ENCODE assay signal across 10 cellular contexts in genomic region chr1:112702420-112703261, GRCh38. TPM values are rescaled to one million over a fixed set of nuclear protein-coding genes. Genes with fewer than 3 reads are reported as not detected.
A peak's percentile ranks its signal among the peaks of the same experiment; 100 is the strongest.
DNase-seq lines count a peak whose midpoint lies in the region; ATAC-seq and TF ChIP-seq lines count a peak whose summit lies in the region.
"Had no signal": no experiment of that assay in that cellular context is flagged by ENCODE, and none has a peak within 500 bp of the region (broad histone marks: within the 10 kb centered on the region; RNA-seq: fewer than 3 reads in every experiment).

No MANE protein-coding gene starts in this region.

- H3K9me3 Mint-ChIP-seq in nephron progenitor cell = no peaks in the 10 kb centered on the region

- no peaks in the 10 kb centered on the region for H3K9me3 ChIP-seq in heart right ventricle

- H3K4me1 Mint-ChIP-seq in nephron progenitor cell = peaks cover 90% of the 10 kb centered on the region

- DNase-seq in heart right ventricle (no peak), Right ventricle myocardium inferior (ENCODE audit: missing footprints) (no peak), coronary artery (ENCODE audit: low spot score) (no peak), nephron progenitor cell (no peak), SW 1271 (lab: John Stamatoyannopoulos, UW) (no peak), NCI-H510A (lab: John Stamatoyannopoulos, UW) (no peak), NCI-H2227 (lab: John Stamatoyannopoulos, UW; ENCODE audit: unreplicated experiment) (no peak)
- DNase-seq: GOT3, NCI-H1694 had no signal

- WGBS in heart right ventricle, 2 donors = 56 to 65% methylated on average over 12 of the region's 12 CpGs

- H3K27ac ChIP-seq in heart right ventricle (peak overlapping the region; percentile 67 to 100 (median 94)), coronary artery (peak overlapping the region; percentile 59 to 99)

- peaks cover 6% of the 10 kb centered on the region for H3K27me3 Mint-ChIP-seq in nephron progenitor cell (ENCODE audit: low read depth, poor library complexity)

- peaks cover 0 to 67% (median 17%) of the 10 kb centered on the region in 9 donors for H3K36me3 ChIP-seq in heart right ventricle

- peak overlapping the region in 1 of 10 donors; percentile 98 for H3K4me3 ChIP-seq in heart right ventricle
- H3K4me3 ChIP-seq in coronary artery = no peak overlapping the region

- peak overlapping the region; percentile 23 for H3K4me3 Mint-ChIP-seq in nephron progenitor cell

- H3K27ac Mint-ChIP-seq in nephron progenitor cell = peak overlapping the region; percentile 58

- ATAC-seq in heart right ventricle = no peak
- no peak for ATAC-seq in Right ventricle myocardium inferior
- no peak for ATAC-seq in GM19455 (IDR thresholded peaks at IDR 0.05; ENCODE audit: unreplicated experiment)

- intact Hi-C loops in heart right ventricle (cut with DNase I) (loop anchor here in 3 of 10 donors (10.0 kb wide), 4 partner anchors 78 to 968 kb away; partner anchors contain the start of genes INKA2 (in 1 of the 3) and WNT2B (in 1 of the 3)), Right ventricle myocardium inferior (cut with DNase I) (loop anchor here (5.0 kb wide), 1 partner anchor 185 kb away; no protein-coding TSS in a partner anchor)

- H3K36me3 Mint-ChIP-seq in nephron progenitor cell (ENCODE audit: low read depth) = peaks cover 38% of the 10 kb centered on the region

- TF ChIP-seq CTCF in heart right ventricle (IDR thresholded peaks at IDR 0.05) (no peak), coronary artery (IDR thresholded peaks at IDR 0.05) (no peak), nephron progenitor cell (IDR thresholded peaks at IDR 0.05) (no peak)

- H3K27me3 ChIP-seq in heart right ventricle = no peaks in the 10 kb centered on the region

- peaks cover 39 to 89% (median 85%) of the 10 kb centered on the region in 9 donors for H3K4me1 ChIP-seq in heart right ventricle

RNA-seq across cellular contexts. Expression of gene RHOC, which starts 4.3 kb away (rescaled TPM):
- total RNA-seq in heart right ventricle = 100 to 1,000 TPM; 115 to 225 (median 158) TPM
- polyA plus RNA-seq in heart right ventricle = 100 to 1,000 TPM; 156 to 408 TPM
- total RNA-seq in Right ventricle myocardium inferior = 118 TPM

RNA-seq across cellular contexts. Expression of gene PPM1J, which starts 12.5 kb away (rescaled TPM):
- total RNA-seq in heart right ventricle (10 to 100 TPM in 1 of 10 donors, 1 to 10 TPM in 9; 5.8 to 11.0 (median 8.5) TPM), Right ventricle myocardium inferior (5.3 TPM)
- polyA plus RNA-seq in heart right ventricle = 1 to 10 TPM; 2.4 to 8.4 TPM

RNA-seq across cellular contexts. Expression of gene MOV10, which starts 28.2 kb away (rescaled TPM):
- total RNA-seq in heart right ventricle (10 to 100 TPM in 8 of 10 donors, 1 to 10 TPM in 2; 6.3 to 25.8 (median 13.9) TPM), Right ventricle myocardium inferior (16.1 TPM)
- 10 to 100 TPM; 17.8 to 69.4 TPM for polyA plus RNA-seq in heart right ventricle
